In the genomic region with DNA sequence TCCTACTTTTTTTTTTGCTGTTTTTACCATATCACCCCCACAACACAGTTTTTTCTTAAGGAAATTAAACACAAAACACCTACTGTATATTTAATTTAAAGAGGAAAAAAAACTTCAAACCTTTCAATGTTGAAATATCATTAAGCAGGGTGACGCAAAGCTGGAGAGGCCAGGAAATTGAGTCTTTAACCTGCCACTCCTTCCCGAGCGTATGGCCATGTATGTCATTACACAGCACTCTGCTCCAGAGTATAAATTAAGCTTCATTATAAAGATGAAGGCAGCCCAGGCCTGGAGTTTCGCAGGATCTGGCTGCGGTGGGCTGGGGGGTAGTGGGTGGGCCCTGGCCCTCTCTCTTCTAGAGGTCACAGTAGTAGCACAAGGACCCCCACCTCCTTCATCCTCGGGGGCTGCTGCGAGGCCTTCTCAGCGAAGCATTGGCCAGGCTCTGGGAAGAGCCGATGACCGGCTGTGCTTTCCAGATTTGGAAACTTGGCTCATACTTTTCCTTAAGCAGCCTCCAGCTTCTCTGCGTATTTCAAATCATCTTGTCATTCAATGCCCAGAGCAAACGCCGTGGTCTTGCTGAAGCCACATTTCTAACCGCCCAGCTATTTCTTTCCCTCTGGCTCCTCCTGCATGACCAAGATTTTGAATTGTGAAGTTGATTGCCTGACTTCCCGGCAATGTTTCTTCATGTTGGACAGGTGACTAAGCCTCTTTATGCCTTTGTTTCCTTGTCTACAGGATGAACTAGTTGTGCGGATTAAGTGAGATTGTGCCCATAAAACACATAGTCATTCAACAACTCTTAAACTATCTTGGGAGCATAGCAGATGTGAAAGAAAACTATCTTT, we compare ENCODE assay signal across 27 cellular contexts.
DNase-seq lines count a peak whose midpoint lies in the region; ATAC-seq, FAIRE-seq and TF ChIP-seq lines count a peak whose summit lies in the region.
"Had no signal": no experiment of that assay in that cellular context is flagged by ENCODE, and none has a peak within 500 bp of the region (broad histone marks: within the 10 kb centered on the region; RNA-seq: fewer than 3 reads in every experiment).

No MANE protein-coding gene starts in this region.

- CTCF ChIA-PET in BJ (lab: Yijun Ruan, JAX) = interaction anchor here (0.9 kb wide), 1 partner anchor 136 kb away, joined by 3 read pairs; no protein-coding TSS in a partner anchor

- peak overlapping the region; percentile 62 for H3K27ac ChIP-seq in skeletal muscle tissue (ENCODE audit: low read depth, low read length)
- H3K27ac ChIP-seq: heart right ventricle, HL-60, WERI-Rb-1 had no signal

- H3K9me3 ChIP-seq in skeletal muscle tissue (ENCODE audit: control insufficient read depth in 3 of 3, low read length in 3 of 3) = peaks cover 0 to 2% (median 0%) of the 10 kb centered on the region in 3 donors
- H3K9me3 ChIP-seq: BE2C had no signal

- TF ChIP-seq CTCF in BJ (IDR thresholded peaks at IDR 0.05; ENCODE audit: insufficient read depth, low read depth, low read length) (no peak), bronchial epithelial cell (IDR thresholded peaks at IDR 0.05; ENCODE audit: insufficient read depth, low read length, severe bottlenecking) (no peak)

- H3K27me3 ChIP-seq in BJ (ENCODE audit: control insufficient read depth, insufficient read depth, low read length) (no peaks in the 10 kb centered on the region), bronchial epithelial cell (ENCODE audit: control insufficient read depth, insufficient read depth, low read length) (no peaks in the 10 kb centered on the region), skeletal muscle tissue (ENCODE audit: control insufficient read depth in 3 of 3, insufficient read depth in 3 of 3, low read length in 3 of 3) (no peaks in the 10 kb centered on the region)
- H3K27me3 ChIP-seq: BE2C, heart right ventricle, transverse colon had no signal

- H3K4me3 ChIP-seq in BJ (ENCODE audit: low read depth, low read length) (no peak overlapping the region), bronchial epithelial cell (ENCODE audit: low read depth, low read length) (no peak overlapping the region), skeletal muscle tissue (ENCODE audit: low read length in 3 of 3) (no peak overlapping the region)
- H3K4me3 ChIP-seq: heart right ventricle, transverse colon had no signal

- intact Hi-C loops in left colon (cut with DNase I, micrococcal nuclease) = no loop called here

- TF ChIP-seq POLR2A in GM12891 (IDR thresholded peaks at IDR 0.05; ENCODE audit: low read depth, low read length) = no peak

- DNase-seq in BJ (ENCODE audit: low read depth) (peak; percentile 71), bronchial epithelial cell (ENCODE audit: low read depth) (peak; percentile 49), left colon (no peak), islet precursor cell (no peak), GM12891 (ENCODE audit: insufficient read length, low spot score) (no peak)
- DNase-seq: activated CD4-positive, alpha-beta T cell treated with anti-CD3 and anti-CD28 coated beads, Interleukin-2, amount 10 ng/mL, durations not matched to agents 24 days and 14 days; activated naive CD4-positive, alpha-beta T cell treated with anti-CD3 and anti-CD28 coated beads, Interleukin-2, amount 10 ng/mL, durations not matched to agents 7 days and 5 days; activated T-cell treated with anti-CD3 and anti-CD28 coated beads, Interleukin-2, amount 50 U/mL, for 72 hours; amygdala; BE2C; GF-D8; heart right ventricle; left cardiac atrium; naive thymus-derived CD4-positive, alpha-beta T cell; NCI-H1105; NCI-H2029; NCI-H226; occipital lobe; stimulated activated naive CD8-positive, alpha-beta T cell treated with anti-CD3 and anti-CD28 coated beads, Interleukin-15, Interleukin-2, amounts not matched to agents 100 U/mL and 50 U/mL, for 24 hours; transverse colon; WERI-Rb-1 had no signal

- FAIRE-seq in bronchial epithelial cell (lab: Jason Lieb, UNC) (no peak), GM12891 (lab: Jason Lieb, UNC) (no peak)
- FAIRE-seq: H54 had no signal

- ATAC-seq in left colon (peak; percentile 68), GM21529 (IDR thresholded peaks at IDR 0.05; ENCODE audit: unreplicated experiment) (no peak), HG02623 (IDR thresholded peaks at IDR 0.05; ENCODE audit: unreplicated experiment) (no peak)
- ATAC-seq: activated T-cell treated with anti-CD3 and anti-CD28 coated beads, Interleukin-2, amount 50 U/mL, for 72 hours; heart right ventricle; left cardiac atrium; naive thymus-derived CD4-positive, alpha-beta T cell; SK-N-SH treated with all-trans-retinoic acid at 6 μM for 48 hours; stimulated activated naive CD8-positive, alpha-beta T cell treated with anti-CD3 and anti-CD28 coated beads, Interleukin-15, Interleukin-2, amounts not matched to agents 100 U/mL and 50 U/mL, for 24 hours had no signal

- H3K36me3 ChIP-seq in BJ (ENCODE audit: control insufficient read depth, insufficient read depth, low read length) (no peaks in the 10 kb centered on the region), bronchial epithelial cell (ENCODE audit: control insufficient read depth, insufficient read depth, low read length) (no peaks in the 10 kb centered on the region), skeletal muscle tissue (ENCODE audit: control insufficient read depth in 3 of 3, insufficient read depth in 3 of 3, low read length in 3 of 3) (no peaks in the 10 kb centered on the region)
- H3K36me3 ChIP-seq: BE2C, heart right ventricle, transverse colon, WERI-Rb-1 had no signal

- POLR2A ChIA-PET in BJ (lab: Charles Lee) = no interaction called here

- H3K9ac ChIP-seq in skeletal muscle tissue (ENCODE audit: low read depth in 1 of 3, low read length in 3 of 3) = no peak overlapping the region

- H3K4me1 ChIP-seq in skeletal muscle tissue (ENCODE audit: control insufficient read depth in 3 of 3, insufficient read depth in 3 of 3, low read length in 3 of 3) = no peaks in the 10 kb centered on the region
- H3K4me1 ChIP-seq: BE2C, heart right ventricle, transverse colon had no signal

TF ChIP-seq in GM12891, 5 proteins besides CTCF, POLR2A, EP300 and RAD21:
- TF ChIP-seq POLR2AphosphoS5 (IDR thresholded peaks at IDR 0.05; ENCODE audit: low read depth, low read length) (no peak), PAX5 (IDR thresholded peaks at IDR 0.05; ENCODE audit: insufficient read depth, low read length, severe bottlenecking) (no peak), SPI1 (IDR thresholded peaks at IDR 0.05; ENCODE audit: low read depth, low read length) (no peak), TAF1 (IDR thresholded peaks at IDR 0.05; ENCODE audit: low read depth, low read length) (no peak), POU2F2 (IDR thresholded peaks at IDR 0.05; ENCODE audit: low read depth, low read length) (no peak)

Comparison
In these comparisons a context has a peak if more than half of its experiments do, and no peak if none do; other contexts are left out.
1. DNase-seq: peak in BJ (single experiment) and bronchial epithelial cell (single experiment); none in left colon (0 of 2), islet precursor cell (single experiment) and GM12891 (single experiment).